ENCODE assay signal across 8 cellular contexts in the genomic region with DNA sequence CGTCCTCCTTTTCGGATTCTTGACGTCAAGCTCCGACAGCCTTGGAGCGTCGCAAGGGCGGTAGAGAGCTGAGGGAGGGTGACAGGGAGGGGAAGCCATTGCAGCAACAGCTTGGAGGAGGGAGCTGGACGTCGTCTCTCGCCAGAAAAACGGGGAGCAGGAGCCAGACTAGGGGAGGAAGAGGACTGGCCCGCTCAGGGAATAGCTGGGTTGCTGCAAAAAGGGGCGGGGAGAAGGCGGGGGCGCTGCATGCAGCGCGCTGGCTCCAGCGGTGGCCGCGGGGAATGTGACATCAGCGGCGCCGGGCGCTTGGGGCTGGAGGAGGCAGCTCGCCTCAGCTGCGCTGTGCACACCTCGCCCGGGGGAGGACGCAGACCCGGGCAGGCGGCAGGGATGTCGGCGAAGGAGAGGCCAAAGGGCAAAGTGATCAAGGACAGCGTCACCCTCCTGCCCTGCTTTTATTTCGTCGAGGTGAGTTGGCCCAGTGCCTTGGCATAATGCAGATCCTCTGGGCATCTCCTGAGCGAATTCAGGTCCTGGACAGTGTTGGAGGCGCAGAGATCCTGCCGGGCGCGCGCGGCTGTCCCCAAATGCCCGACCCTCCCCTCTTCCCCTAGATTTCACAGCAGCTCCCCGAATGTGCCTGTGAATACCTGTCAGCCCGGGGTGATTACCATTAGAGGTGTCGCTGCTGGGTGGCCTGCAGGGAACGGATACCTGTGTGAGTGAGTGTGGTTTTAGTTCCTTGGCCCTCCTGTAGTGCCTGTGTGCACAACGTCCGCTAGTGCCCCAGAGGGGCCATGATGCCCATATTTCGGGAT. TPM values are rescaled to one million over a fixed set of nuclear protein-coding genes. Genes with fewer than 3 reads are reported as not detected.
A peak's percentile ranks its signal among the peaks of the same experiment; 100 is the strongest.
DNase-seq lines count a peak whose midpoint lies in the region; ATAC-seq lines count a peak whose summit lies in the region.

A gene with protein sequence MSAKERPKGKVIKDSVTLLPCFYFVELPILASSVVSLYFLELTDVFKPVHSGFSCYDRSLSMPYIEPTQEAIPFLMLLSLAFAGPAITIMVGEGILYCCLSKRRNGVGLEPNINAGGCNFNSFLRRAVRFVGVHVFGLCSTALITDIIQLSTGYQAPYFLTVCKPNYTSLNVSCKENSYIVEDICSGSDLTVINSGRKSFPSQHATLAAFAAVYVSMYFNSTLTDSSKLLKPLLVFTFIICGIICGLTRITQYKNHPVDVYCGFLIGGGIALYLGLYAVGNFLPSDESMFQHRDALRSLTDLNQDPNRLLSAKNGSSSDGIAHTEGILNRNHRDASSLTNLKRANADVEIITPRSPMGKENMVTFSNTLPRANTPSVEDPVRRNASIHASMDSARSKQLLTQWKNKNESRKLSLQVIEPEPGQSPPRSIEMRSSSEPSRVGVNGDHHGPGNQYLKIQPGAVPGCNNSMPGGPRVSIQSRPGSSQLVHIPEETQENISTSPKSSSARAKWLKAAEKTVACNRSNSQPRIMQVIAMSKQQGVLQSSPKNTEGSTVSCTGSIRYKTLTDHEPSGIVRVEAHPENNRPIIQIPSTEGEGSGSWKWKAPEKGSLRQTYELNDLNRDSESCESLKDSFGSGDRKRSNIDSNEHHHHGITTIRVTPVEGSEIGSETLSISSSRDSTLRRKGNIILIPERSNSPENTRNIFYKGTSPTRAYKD (plus strand): TSS at position 292 of the 821 bp plus-strand sequence. CDS start 102 bp downstream, at position 394.

- no peaks in the 10 kb centered on the region for H3K4me1 ChIP-seq in HUES64 (ENCODE audit: insufficient read depth, low read length)

- ATAC-seq in activated T-cell treated with anti-CD3 and anti-CD28 coated beads, Interleukin-2, amount 50 U/mL, for 72 hours (replicated peaks in 1 of 2) = peak; percentile 51 to 54
- ATAC-seq in Right ventricle myocardium inferior (peak; percentile 92), HG02798 (IDR thresholded peaks at IDR 0.05; ENCODE audit: poor library complexity, unreplicated experiment) (no peak)

- H3K27me3 ChIP-seq in HUES64 (ENCODE audit: insufficient read depth, low read length) = peaks cover 46% of the 10 kb centered on the region

- H3K27ac ChIP-seq in HUES64 (ENCODE audit: low read depth, low read length) = no peak within 1 kb of the TSS

- WGBS in HUES64 = 5% methylated on average over 51 of the region's 51 CpGs

- peak within 1 kb of the TSS; percentile 56 to 73 for H3K4me3 Mint-ChIP-seq in activated T-cell treated with anti-CD3 and anti-CD28 coated beads, Interleukin-2, amount 50 U/mL, for 72 hours

- intact Hi-C loops in Right ventricle myocardium inferior (cut with DNase I) = loop anchor here (10.0 kb wide), 1 partner anchor 70 kb away; no protein-coding TSS in a partner anchor

- no peaks in the 10 kb centered on the region for H3K36me3 Mint-ChIP-seq in activated T-cell treated with anti-CD3 and anti-CD28 coated beads, Interleukin-2, amount 50 U/mL, for 72 hours (ENCODE audit: insufficient read depth in 2 of 2)

- no peaks in the 10 kb centered on the region for H3K9me3 ChIP-seq in HUES64 (ENCODE audit: insufficient read depth, low read depth, low read length)

- peak; percentile 63 for DNase-seq in Ammon's horn (ENCODE audit: low spot score)
- DNase-seq in activated T-cell treated with anti-CD3 and anti-CD28 coated beads, Interleukin-2, amount 50 U/mL, for 72 hours = peak; percentile 5 to 6
- DNase-seq in Right ventricle myocardium inferior (ENCODE audit: missing footprints) = peak; percentile 74
- peak; percentile 1 for DNase-seq in non-pigmented ciliary epithelial cell (ENCODE audit: low read depth)
- no peak for DNase-seq in NCI-H2196 (lab: John Stamatoyannopoulos, UW; ENCODE audit: unreplicated experiment)
- no peak for DNase-seq in SHP77 treated with DMSO at 0.1 percent for 48 hours (lab: John Stamatoyannopoulos, UW)

- H3K36me3 ChIP-seq in HUES64 (ENCODE audit: insufficient read depth, low read length) = no peaks in the 10 kb centered on the region

- H3K4me3 ChIP-seq in HUES64 (ENCODE audit: low read length) = peak within 1 kb of the TSS; percentile 63

- H3K27ac Mint-ChIP-seq in activated T-cell treated with anti-CD3 and anti-CD28 coated beads, Interleukin-2, amount 50 U/mL, for 72 hours = no peak within 1 kb of the TSS

- H3K9me3 Mint-ChIP-seq in activated T-cell treated with anti-CD3 and anti-CD28 coated beads, Interleukin-2, amount 50 U/mL, for 72 hours = peaks cover 0 to 2% of the 10 kb centered on the region in 2 donors

- peaks cover 50% of the 10 kb centered on the region for H3K27me3 Mint-ChIP-seq in activated T-cell treated with anti-CD3 and anti-CD28 coated beads, Interleukin-2, amount 50 U/mL, for 72 hours (ENCODE audit: low read depth)

- peak within 1 kb of the TSS; percentile 48 for H3K9ac ChIP-seq in HUES64 (ENCODE audit: low read depth, low read length)

- H3K4me1 Mint-ChIP-seq in activated T-cell treated with anti-CD3 and anti-CD28 coated beads, Interleukin-2, amount 50 U/mL, for 72 hours (ENCODE audit: low read depth) = peaks cover 5% of the 10 kb centered on the region

RNA-seq across cellular contexts. Expression of the gene that starts here (rescaled TPM):
- 0.65 TPM for polyA plus RNA-seq in HUES64 (2013, experiment 1 of 2)
- 1.1 TPM for polyA plus RNA-seq in HUES64 (2013, experiment 2 of 2)
- total RNA-seq in activated T-cell treated with anti-CD3 and anti-CD28 coated beads, Interleukin-2, amount 50 U/mL, for 72 hours = not detected
- 0.24 TPM for total RNA-seq in Right ventricle myocardium inferior

Comparison
In these comparisons a context has a peak if more than half of its experiments do, and no peak if none do; other contexts are left out.
1. Peak in DNase-seq and ATAC-seq in activated T-cell treated with anti-CD3 and anti-CD28 coated beads, Interleukin-2, amount 50 U/mL, for 72 hours; RNA of the gene not detected or under 1 TPM.
2. Peak in DNase-seq and ATAC-seq in Right ventricle myocardium inferior; RNA of the gene not detected or under 1 TPM.
3. DNase-seq: peak in Ammon's horn (single experiment) and non-pigmented ciliary epithelial cell (single experiment); none in NCI-H2196 (single experiment) and SHP77 treated with DMSO at 0.1 percent for 48 hours (single experiment).